ENCODE assay signal across 8 cellular contexts in genomic region chrX:130339408-130340222, GRCh38. TPM values are rescaled to one million over a fixed set of nuclear protein-coding genes. Genes with fewer than 3 reads are reported as not detected.
DNase-seq lines count a peak whose midpoint lies in the region; ATAC-seq and TF ChIP-seq lines count a peak whose summit lies in the region.

TSS of gene SLC25A14 (plus strand) at chrX:130339919. CDS start at chrX:130340279, 360 bp downstream.

- TF ChIP-seq CTCF in fibroblast of mammary gland (conservative IDR thresholded peaks at IDR 0.05; ENCODE audit: control insufficient read depth, insufficient read depth, low read depth, low read length), result no peak
- no peak for TF ChIP-seq CTCF in natural killer cell (IDR thresholded peaks at IDR 0.05)

- DNase-seq in Daoy (ENCODE audit: low read depth), result peak; percentile 83
- DNase-seq in RPMI7951 (ENCODE audit: low read depth), result peak; percentile 73
- DNase-seq in activated T-helper 1 cell treated with Interleukin-2 at 50 U/mL for 16 hours (ENCODE audit: low read depth), result peak; percentile 53
- DNase-seq in fibroblast of mammary gland (ENCODE audit: low read depth), result peak; percentile 65
- DNase-seq in natural killer cell, result peak; percentile 59
- peak; percentile 70 for DNase-seq in stimulated activated naive CD8-positive, alpha-beta T cell treated with anti-CD3 and anti-CD28 coated beads, Interleukin-15, Interleukin-2, amounts not matched to agents 100 U/mL and 50 U/mL, for 24 hours

- peak; percentile 97 for ATAC-seq in GM21825 (IDR thresholded peaks at IDR 0.05; ENCODE audit: unreplicated experiment)
- peak; percentile 85 to 93 (median 93) for ATAC-seq in natural killer cell
- peak; percentile 88 for ATAC-seq in stimulated activated naive CD8-positive, alpha-beta T cell treated with anti-CD3 and anti-CD28 coated beads, Interleukin-15, Interleukin-2, amounts not matched to agents 100 U/mL and 50 U/mL, for 24 hours

- H3K36me3 Mint-ChIP-seq in natural killer cell, result no peaks in the 10 kb centered on the region

- peak within 1 kb of the TSS; percentile 85 to 92 for H3K27ac Mint-ChIP-seq in natural killer cell

- peak within 1 kb of the TSS; percentile 79 for H3K4me3 ChIP-seq in fibroblast of mammary gland (ENCODE audit: control insufficient read depth, low read depth, low read length)

- peak within 1 kb of the TSS; percentile 92 for H3K27ac ChIP-seq in KOPT-K1 (ENCODE audit: low read depth, low read length, poor library complexity, severe bottlenecking)

- H3K36me3 ChIP-seq in KOPT-K1 (ENCODE audit: insufficient read depth, low read length), result no peaks in the 10 kb centered on the region

- H3K27me3 Mint-ChIP-seq in natural killer cell (ENCODE audit: low read depth in 2 of 2), result peaks cover 0 to 3% of the 10 kb centered on the region in 2 donors

- intact Hi-C loops in natural killer cell (cut with micrococcal nuclease), result loop anchor here (1.0 kb wide), 1 partner anchor 71 kb away; the partner anchor contains the start of gene ZNF280C

- H3K9me3 ChIP-seq in KOPT-K1 (ENCODE audit: insufficient read depth, low read length, poor library complexity, severe bottlenecking), result no peaks in the 10 kb centered on the region

- peak within 1 kb of the TSS; percentile 93 for H3K4me3 Mint-ChIP-seq in natural killer cell

- H3K4me1 Mint-ChIP-seq in natural killer cell, result peaks cover 8 to 23% of the 10 kb centered on the region in 2 donors

- no peaks in the 10 kb centered on the region for H3K9me3 Mint-ChIP-seq in natural killer cell

RNA-seq across cellular contexts. Expression of gene SLC25A14, which starts in this region (rescaled TPM):
- 14.1 and 24.4 TPM in 2 replicates for total RNA-seq in Daoy (2014; rRNA removed; shearing (Covaris generic))
- total RNA-seq in RPMI7951 (2014; rRNA removed; shearing (Covaris generic)), result 13.2 and 14.1 TPM in 2 replicates
- total RNA-seq in natural killer cell, result 10 to 100 TPM; 17.6 to 20.5 (median 19.0) TPM

Comparison
In these comparisons a context has a peak if more than half of its experiments do, and no peak if none do; other contexts are left out.
1. Peak in every context shown above with its lines: DNase-seq, ATAC-seq, H3K4me3 ChIP-seq and H3K27ac ChIP-seq.